ENCODE assay signal across 1 cellular context in the genomic region with DNA sequence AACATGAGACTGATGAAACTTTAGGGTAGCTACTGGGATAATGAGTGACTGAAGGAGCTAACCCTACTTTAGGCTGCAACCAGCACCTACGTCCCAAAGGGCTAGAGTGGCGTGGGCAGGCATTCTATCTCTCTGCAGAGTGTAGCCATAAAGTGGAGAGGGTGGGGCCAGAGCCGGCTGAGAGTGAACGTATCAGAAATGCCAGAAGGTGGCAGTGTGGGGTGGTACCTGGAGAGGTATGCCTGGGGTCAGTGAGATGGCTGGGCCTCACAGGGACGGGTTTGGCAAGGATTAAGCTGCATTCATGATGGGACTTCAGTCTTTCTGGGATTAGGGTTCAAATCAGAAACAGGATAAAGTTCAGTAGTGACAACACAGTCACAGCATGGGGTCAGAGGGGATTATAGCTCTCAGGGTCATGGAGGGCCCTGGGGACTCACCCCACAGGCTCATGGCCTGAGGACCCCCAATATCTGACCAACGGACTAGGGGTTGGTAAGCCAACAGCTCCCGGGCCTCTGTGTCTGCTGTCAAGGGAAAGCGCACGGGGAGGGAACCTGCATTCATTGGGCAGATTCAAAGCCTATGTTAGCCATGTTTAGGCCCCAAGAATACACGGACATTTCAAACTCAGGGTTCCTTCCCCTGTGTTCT.
TF ChIP-seq lines count a peak whose summit lies in the region.

No MANE protein-coding gene starts in this region.

TF ChIP-seq in SK-N-SH treated with all-trans-retinoic acid at 6 μM for 48 hours, 23 proteins besides CTCF, POLR2A, EP300 and RAD21 (continued from another document):
- TF ChIP-seq, protein P1, sequence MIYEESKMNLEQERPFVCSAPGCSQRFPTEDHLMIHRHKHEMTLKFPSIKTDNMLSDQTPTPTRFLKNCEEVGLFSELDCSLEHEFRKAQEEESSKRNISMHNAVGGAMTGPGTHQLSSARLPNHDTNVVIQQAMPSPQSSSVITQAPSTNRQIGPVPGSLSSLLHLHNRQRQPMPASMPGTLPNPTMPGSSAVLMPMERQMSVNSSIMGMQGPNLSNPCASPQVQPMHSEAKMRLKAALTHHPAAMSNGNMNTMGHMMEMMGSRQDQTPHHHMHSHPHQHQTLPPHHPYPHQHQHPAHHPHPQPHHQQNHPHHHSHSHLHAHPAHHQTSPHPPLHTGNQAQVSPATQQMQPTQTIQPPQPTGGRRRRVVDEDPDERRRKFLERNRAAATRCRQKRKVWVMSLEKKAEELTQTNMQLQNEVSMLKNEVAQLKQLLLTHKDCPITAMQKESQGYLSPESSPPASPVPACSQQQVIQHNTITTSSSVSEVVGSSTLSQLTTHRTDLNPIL (CRISPR knock-in tag; IDR thresholded peaks at IDR 0.05; ENCODE audit: low read depth): no peak
- no peak for TF ChIP-seq OSR1 (CRISPR knock-in tag; IDR thresholded peaks at IDR 0.05)
- no peak for TF ChIP-seq ZFP3 (CRISPR knock-in tag; IDR thresholded peaks at IDR 0.05)
